In genomic region chr7:150975536-150976285, GRCh38 we compare ENCODE assay signal across 1 cellular context.
TF ChIP-seq lines count a peak whose summit lies in the region.

No MANE protein-coding gene starts in this region.

TF ChIP-seq in HepG2, 621 proteins besides CTCF, POLR2A, EP300 and RAD21:
- TF ChIP-seq, protein P1, sequence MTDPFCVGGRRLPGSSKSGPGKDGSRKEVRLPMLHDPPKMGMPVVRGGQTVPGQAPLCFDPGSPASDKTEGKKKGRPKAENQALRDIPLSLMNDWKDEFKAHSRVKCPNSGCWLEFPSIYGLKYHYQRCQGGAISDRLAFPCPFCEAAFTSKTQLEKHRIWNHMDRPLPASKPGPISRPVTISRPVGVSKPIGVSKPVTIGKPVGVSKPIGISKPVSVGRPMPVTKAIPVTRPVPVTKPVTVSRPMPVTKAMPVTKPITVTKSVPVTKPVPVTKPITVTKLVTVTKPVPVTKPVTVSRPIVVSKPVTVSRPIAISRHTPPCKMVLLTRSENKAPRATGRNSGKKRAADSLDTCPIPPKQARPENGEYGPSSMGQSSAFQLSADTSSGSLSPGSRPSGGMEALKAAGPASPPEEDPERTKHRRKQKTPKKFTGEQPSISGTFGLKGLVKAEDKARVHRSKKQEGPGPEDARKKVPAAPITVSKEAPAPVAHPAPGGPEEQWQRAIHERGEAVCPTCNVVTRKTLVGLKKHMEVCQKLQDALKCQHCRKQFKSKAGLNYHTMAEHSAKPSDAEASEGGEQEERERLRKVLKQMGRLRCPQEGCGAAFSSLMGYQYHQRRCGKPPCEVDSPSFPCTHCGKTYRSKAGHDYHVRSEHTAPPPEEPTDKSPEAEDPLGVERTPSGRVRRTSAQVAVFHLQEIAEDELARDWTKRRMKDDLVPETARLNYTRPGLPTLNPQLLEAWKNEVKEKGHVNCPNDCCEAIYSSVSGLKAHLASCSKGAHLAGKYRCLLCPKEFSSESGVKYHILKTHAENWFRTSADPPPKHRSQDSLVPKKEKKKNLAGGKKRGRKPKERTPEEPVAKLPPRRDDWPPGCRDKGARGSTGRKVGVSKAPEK (CRISPR knock-in tag; IDR thresholded peaks at IDR 0.05; ENCODE audit: borderline replicate concordance) = no peak
- TF ChIP-seq PAF1 (CRISPR knock-in tag; IDR thresholded peaks at IDR 0.05) (no peak), ZNF720 (CRISPR knock-in tag; IDR thresholded peaks at IDR 0.05) (no peak), NFRKB (IDR thresholded peaks at IDR 0.05) (no peak), DBP (CRISPR knock-in tag; IDR thresholded peaks at IDR 0.05; ENCODE audit: not compliant biosample characterization) (no peak), GATA4 (IDR thresholded peaks at IDR 0.05; ENCODE audit: borderline replicate concordance, low read depth) (no peak), ZNF776 (CRISPR knock-in tag; IDR thresholded peaks at IDR 0.05) (no peak), ZNF460 (CRISPR knock-in tag; IDR thresholded peaks at IDR 0.05; ENCODE audit: borderline replicate concordance) (no peak), SRSF4 (IDR thresholded peaks at IDR 0.05; ENCODE audit: low read depth, low read length, poor library complexity, severe bottlenecking) (no peak), FOXA3 (CRISPR knock-in tag; IDR thresholded peaks at IDR 0.05) (no peak), ZNF12 (CRISPR knock-in tag; IDR thresholded peaks at IDR 0.05) (no peak)
- TF ChIP-seq, protein P2, sequence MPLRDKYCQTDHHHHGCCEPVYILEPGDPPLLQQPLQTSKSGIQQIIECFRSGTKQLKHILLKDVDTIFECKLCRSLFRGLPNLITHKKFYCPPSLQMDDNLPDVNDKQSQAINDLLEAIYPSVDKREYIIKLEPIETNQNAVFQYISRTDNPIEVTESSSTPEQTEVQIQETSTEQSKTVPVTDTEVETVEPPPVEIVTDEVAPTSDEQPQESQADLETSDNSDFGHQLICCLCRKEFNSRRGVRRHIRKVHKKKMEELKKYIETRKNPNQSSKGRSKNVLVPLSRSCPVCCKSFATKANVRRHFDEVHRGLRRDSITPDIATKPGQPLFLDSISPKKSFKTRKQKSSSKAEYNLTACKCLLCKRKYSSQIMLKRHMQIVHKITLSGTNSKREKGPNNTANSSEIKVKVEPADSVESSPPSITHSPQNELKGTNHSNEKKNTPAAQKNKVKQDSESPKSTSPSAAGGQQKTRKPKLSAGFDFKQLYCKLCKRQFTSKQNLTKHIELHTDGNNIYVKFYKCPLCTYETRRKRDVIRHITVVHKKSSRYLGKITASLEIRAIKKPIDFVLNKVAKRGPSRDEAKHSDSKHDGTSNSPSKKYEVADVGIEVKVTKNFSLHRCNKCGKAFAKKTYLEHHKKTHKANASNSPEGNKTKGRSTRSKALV (CRISPR knock-in tag; IDR thresholded peaks at IDR 0.05) = no peak
